In the genomic region with DNA sequence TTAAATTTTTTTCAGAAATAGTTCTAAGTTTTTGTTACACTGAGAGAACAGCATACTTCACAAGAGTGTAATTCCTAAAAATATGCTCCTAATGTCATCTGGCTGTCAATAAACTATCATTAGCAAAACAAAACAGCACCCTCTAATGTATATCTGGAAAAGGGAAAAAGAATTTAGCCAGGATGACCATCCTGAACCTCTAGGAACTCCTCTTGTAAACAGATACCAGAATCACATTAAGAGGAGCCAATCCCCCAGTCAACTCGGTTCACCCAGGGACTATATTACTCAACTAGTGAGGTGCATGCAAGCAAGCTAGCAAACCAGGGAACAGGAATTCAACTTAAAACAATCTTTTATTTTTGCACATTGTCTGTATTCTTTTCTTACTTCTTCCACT, we compare ENCODE assay signal across 21 cellular contexts.
A peak's percentile ranks its signal among the peaks of the same experiment; 100 is the strongest.
DNase-seq lines count a peak whose midpoint lies in the region; ATAC-seq, FAIRE-seq and TF ChIP-seq lines count a peak whose summit lies in the region.
"Had no signal": no experiment of that assay in that cellular context is flagged by ENCODE, and none has a peak within 500 bp of the region (broad histone marks: within the 10 kb centered on the region; RNA-seq: fewer than 3 reads in every experiment).

No MANE protein-coding gene starts in this region.

- TF ChIP-seq EP300 in A549 (IDR thresholded peaks at IDR 0.05) = no peak

- CTCF ChIA-PET in A549 (lab: Yijun Ruan, JAX) = interaction anchor here (0.8 kb wide), 1 partner anchor 9 kb away, joined by 3 read pairs; no protein-coding TSS in a partner anchor

- H3K4me1 ChIP-seq in A549 = no peaks in the 10 kb centered on the region
- H3K4me1 ChIP-seq in RWPE2 (ENCODE audit: insufficient read depth, poor library complexity, severe bottlenecking) = no peaks in the 10 kb centered on the region
- no peaks in the 10 kb centered on the region for H3K4me1 ChIP-seq in small intestine (ENCODE audit: control insufficient read depth in 2 of 2, insufficient read depth in 1 of 2, low read depth in 1 of 2, low read length in 1 of 2)
- H3K4me1 ChIP-seq: SJCRH30 had no signal

- no peak for FAIRE-seq in A549 (lab: Jason Lieb, UNC)
- FAIRE-seq in small intestine (lab: Jason Lieb, UNC) = no peak

- peak in 1 of 2 experiments; percentile 25; a peak in 1 of 5 replicates for TF ChIP-seq RAD21 in A549 (conservative IDR thresholded peaks at IDR 0.05 in 1 of 2, IDR thresholded peaks at IDR 0.05 in 1 of 2)

- H3K27ac ChIP-seq in A549 (no peak overlapping the region), RWPE2 (ENCODE audit: poor library complexity, severe bottlenecking) (no peak overlapping the region), small intestine (ENCODE audit: low read depth in 1 of 2, low read length in 1 of 2) (no peak overlapping the region)
- H3K27ac ChIP-seq: SJCRH30 had no signal

- no peak overlapping the region for H3K4me2 ChIP-seq in A549

- DNase-seq in A549 (ENCODE audit: low read depth in 1 of 2, low spot score in 1 of 2) (no peak), EH (ENCODE audit: low read depth) (peak; percentile 76), RWPE2 (ENCODE audit: low spot score) (no peak), fibroblast of peridontal ligament (ENCODE audit: extremely low read depth) (peak; percentile 51), GM13976 (ENCODE audit: low spot score) (no peak), small intestine (no peak), SW 1271 (lab: John Stamatoyannopoulos, UW) (no peak)
- DNase-seq: activated CD4-positive, alpha-beta T cell treated with anti-CD3 and anti-CD28 coated beads for 48 hours; CD8-positive, alpha-beta T cell; DMS153; effector CD8-positive, alpha-beta T cell; GDM1; glutamatergic neuron; left colon; NCI-H1436; NCI-H510A treated with DMSO at 0.1 percent for 48 hours; NK-92 treated with Interleukin-12 subunit alpha and Interleukin-12 subunit beta, amount 100 ng/mL, for 24 hours; SJCRH30 had no signal

- H3K4me3 ChIP-seq in A549 (no peak overlapping the region), RWPE2 (ENCODE audit: severe bottlenecking) (no peak overlapping the region), small intestine (ENCODE audit: low read depth in 1 of 2, low read length in 2 of 2) (no peak overlapping the region)
- H3K4me3 ChIP-seq: SJCRH30 had no signal

- no peak; a peak in 2 of 6 replicates for ATAC-seq in A549
- peak; percentile 27; the same call in 1 of the 3 replicates for ATAC-seq in RWPE2 (ENCODE audit: low read depth)
- no peak for ATAC-seq in HG03175 (IDR thresholded peaks at IDR 0.05; ENCODE audit: unreplicated experiment)
- ATAC-seq: CD8-positive, alpha-beta T cell; left colon; natural killer cell treated with Interleukin-12 subunit alpha and Interleukin-12 subunit beta and Interleukin-15 and Interleukin-18, amount 100 ng/mL, for 72 hours; Panc1 had no signal

- TF ChIP-seq POLR2A in A549 (IDR thresholded peaks at IDR 0.05; ENCODE audit: low read length) = no peak

- POLR2A ChIA-PET in A549 (lab: Yijun Ruan, JAX) = no interaction called here

- in situ Hi-C loops in GM13976 (cut with MboI; ENCODE audit: low sequenced_read_pairs, unreplicated experiment) = no loop called here

- TF ChIP-seq CTCF in A549 (IDR thresholded peaks at IDR 0.05) (no peak), RWPE2 (IDR thresholded peaks at IDR 0.05; ENCODE audit: poor library complexity, severe bottlenecking) (peak; percentile 20), GM13976 (IDR thresholded peaks at IDR 0.05; ENCODE audit: borderline replicate concordance, control extremely low read depth, extremely low read depth, insufficient read depth, missing control alignments) (no peak)

- peaks cover 57% of the 10 kb centered on the region for H3K36me3 ChIP-seq in RWPE2 (ENCODE audit: low read depth)
- H3K36me3 ChIP-seq in small intestine (ENCODE audit: control insufficient read depth in 2 of 2, insufficient read depth in 2 of 2, low read length in 2 of 2) = peaks cover 0 to 2% of the 10 kb centered on the region in 2 donors

- no peaks in the 10 kb centered on the region for H3K27me3 ChIP-seq in RWPE2 (ENCODE audit: insufficient read depth, poor library complexity, severe bottlenecking)
- no peaks in the 10 kb centered on the region for H3K27me3 ChIP-seq in small intestine (ENCODE audit: control insufficient read depth in 2 of 2, insufficient read depth in 2 of 2, low read length in 2 of 2)
- H3K27me3 ChIP-seq: SJCRH30 had no signal

- H3K9me3 ChIP-seq in A549 (no peaks in the 10 kb centered on the region), RWPE2 (ENCODE audit: severe bottlenecking) (no peaks in the 10 kb centered on the region), small intestine (ENCODE audit: control insufficient read depth, low read depth) (no peaks in the 10 kb centered on the region)
- H3K9me3 ChIP-seq: SJCRH30 had no signal

- WGBS in A549 (ENCODE audit: missing lambda C conversion rate) = 81% methylated on average over 1 of the region's 1 CpG
- WGBS in small intestine, 3 donors = 68 to 92% (median 70%) methylated on average over 1 of the region's 1 CpG

TF ChIP-seq in A549, 52 proteins besides CTCF, POLR2A, EP300 and RAD21:
- TF ChIP-seq SMC3 (IDR thresholded peaks at IDR 0.05) = 0 out of 3 replicates have a peak, but pooled peaks have one; percentile 19
- TF ChIP-seq HEYL (CRISPR knock-in tag; IDR thresholded peaks at IDR 0.05) = no peak

Comparison
In these comparisons a context has a peak if more than half of its experiments do, and no peak if none do; other contexts are left out.
1. DNase-seq: peak in EH (single experiment) and fibroblast of peridontal ligament (single experiment); none in A549 (0 of 2), RWPE2 (single experiment), GM13976 (single experiment), small intestine (single experiment) and SW 1271 (0 of 2).